1 cellular context compared by ENCODE assay signal in genomic region chr18:58320907-58321561, GRCh38.
TF ChIP-seq lines count a peak whose summit lies in the region.

No MANE protein-coding gene starts in this region.

TF ChIP-seq in GM12878, 131 proteins besides CTCF, POLR2A, EP300 and RAD21:
- TF ChIP-seq RAD51 (IDR thresholded peaks at IDR 0.05), result no peak
- TF ChIP-seq FOXM1 (IDR thresholded peaks at IDR 0.05; ENCODE audit: low read depth, low read length), result no peak
